22 cellular contexts compared by ENCODE assay signal in the genomic region with DNA sequence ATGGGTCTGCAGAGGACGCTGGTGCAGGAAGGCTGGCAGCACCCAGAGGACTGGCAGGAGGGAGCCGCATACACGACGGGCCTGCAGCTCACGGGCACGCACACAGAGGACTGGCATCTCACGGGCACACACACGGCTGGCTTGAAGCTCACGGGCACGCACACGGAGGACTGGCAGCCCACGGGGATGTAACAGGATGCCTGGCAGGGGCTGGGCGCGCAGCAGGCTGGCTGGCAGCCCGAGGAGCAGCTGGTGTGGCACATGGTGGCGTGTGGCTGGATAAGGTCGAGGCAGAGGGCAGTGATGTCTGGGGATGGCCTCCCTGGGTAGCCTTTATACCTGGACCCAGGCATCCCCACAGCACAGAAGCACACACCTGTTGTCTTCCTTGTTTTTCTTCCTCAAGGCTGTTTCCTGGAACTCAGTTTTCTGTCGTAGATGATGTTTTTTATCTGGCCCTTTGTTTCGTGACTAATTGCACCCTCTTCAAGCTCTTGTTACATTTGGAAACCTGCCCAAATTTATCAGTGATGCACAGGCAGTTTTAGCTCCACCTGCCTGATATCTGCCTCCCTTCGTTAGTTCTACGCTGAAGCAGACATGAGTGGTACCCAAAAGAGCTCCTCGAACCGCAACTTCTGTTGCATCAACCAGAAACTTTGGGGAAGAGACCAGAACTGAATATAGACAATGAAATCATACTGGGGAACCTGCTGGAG. TPM values are rescaled to one million over a fixed set of nuclear protein-coding genes. Genes with fewer than 3 reads are reported as not detected.
DNase-seq lines count a peak whose midpoint lies in the region; ATAC-seq and TF ChIP-seq lines count a peak whose summit lies in the region.
"Had no signal": no experiment of that assay in that cellular context is flagged by ENCODE, and none has a peak within 500 bp of the region (broad histone marks: within the 10 kb centered on the region; RNA-seq: fewer than 3 reads in every experiment).

Gene KRTAP12-1, minus strand, starts transcription at position 303 of the 719 bp plus-strand sequence. Its CDS starts 40 bp downstream, at position 263.

- no peaks in the 10 kb centered on the region for H3K9me3 Mint-ChIP-seq in Caco-2 (ENCODE audit: unreplicated experiment)
- H3K9me3 Mint-ChIP-seq: activated CD4-positive, alpha-beta memory T cell treated with anti-CD3 and anti-CD28 coated beads, Interleukin-2, amount 10 ng/mL, durations not matched to agents 7 days and 5 days; activated T-cell treated with anti-CD3 and anti-CD28 coated beads, Interleukin-2, amount 50 U/mL, for 72 hours had no signal

- H3K27ac Mint-ChIP-seq in Caco-2 (ENCODE audit: unreplicated experiment): no peak within 1 kb of the TSS
- H3K27ac Mint-ChIP-seq: activated CD4-positive, alpha-beta memory T cell treated with anti-CD3 and anti-CD28 coated beads, Interleukin-2, amount 10 ng/mL, durations not matched to agents 7 days and 5 days; activated T-cell treated with anti-CD3 and anti-CD28 coated beads, Interleukin-2, amount 50 U/mL, for 72 hours; CD4-positive, alpha-beta memory T cell had no signal

- CTCF ChIA-PET in Caco-2 (lab: Charles Lee): no interaction called here

- no peak for DNase-seq in left ventricle myocardium superior
- no peak for DNase-seq in left ventricle myocardium inferior
- peak; percentile 73 for DNase-seq in NCI-H2029 treated with DMSO at 0.1 percent for 48 hours (lab: John Stamatoyannopoulos, UW)
- peak; percentile 4 for DNase-seq in NCI-H774 (lab: John Stamatoyannopoulos, UW)
- DNase-seq in Caco-2: no peak
- no peak for DNase-seq in left colon
- DNase-seq: activated CD4-positive, alpha-beta memory T cell treated with anti-CD3 and anti-CD28 coated beads, Interleukin-2, amount 10 ng/mL, durations not matched to agents 7 days and 5 days; activated T-cell treated with anti-CD3 and anti-CD28 coated beads, Interleukin-2, amount 50 U/mL, for 72 hours; adrenal gland; caudate nucleus; CD4-positive, alpha-beta memory T cell; effector memory CD4-positive, alpha-beta T cell; midbrain; NCI-H446 treated with DMSO at 0.1 percent for 48 hours; Peyer's patch; stomach had no signal

- BruUV-seq in Caco-2 (replicated peaks; lab: Mats Ljungman, UMichigan): no TSS peak

- H3K9me3 ChIP-seq in left ventricle myocardium inferior (replicated peaks): no peaks in the 10 kb centered on the region
- no peaks in the 10 kb centered on the region for H3K9me3 ChIP-seq in Caco-2
- H3K9me3 ChIP-seq: adrenal gland, neutrophil, Peyer's patch, stomach had no signal

- H3K4me1 Mint-ChIP-seq in Caco-2 (ENCODE audit: low read depth, unreplicated experiment): no peaks in the 10 kb centered on the region

- H3K36me3 ChIP-seq in left ventricle myocardium inferior (no peaks in the 10 kb centered on the region), Caco-2 (ENCODE audit: control insufficient read depth, insufficient read depth, low read length) (no peaks in the 10 kb centered on the region)
- H3K36me3 ChIP-seq: adrenal gland, neutrophil, Peyer's patch, stomach had no signal

- H3K27ac ChIP-seq in left ventricle myocardium inferior (replicated peaks): no peak within 1 kb of the TSS
- H3K27ac ChIP-seq: adrenal gland, hepatocyte, neutrophil, Peyer's patch, stomach had no signal

- ATAC-seq in left ventricle myocardium superior (peak; percentile 59), HG03139 (IDR thresholded peaks at IDR 0.05; ENCODE audit: unreplicated experiment) (no peak), HG02678 (IDR thresholded peaks at IDR 0.05; ENCODE audit: unreplicated experiment) (no peak), left colon (no peak)
- ATAC-seq: activated T-cell treated with anti-CD3 and anti-CD28 coated beads, Interleukin-2, amount 50 U/mL, for 72 hours had no signal

- no peaks in the 10 kb centered on the region for H3K36me3 Mint-ChIP-seq in Caco-2 (ENCODE audit: insufficient read depth, unreplicated experiment)
- H3K36me3 Mint-ChIP-seq: CD4-positive, alpha-beta memory T cell had no signal

- no peaks in the 10 kb centered on the region for H3K4me1 ChIP-seq in left ventricle myocardium inferior
- H3K4me1 ChIP-seq in Caco-2: no peaks in the 10 kb centered on the region
- H3K4me1 ChIP-seq: adrenal gland, Peyer's patch, stomach had no signal

- H3K27me3 Mint-ChIP-seq in Caco-2 (ENCODE audit: insufficient read depth, unreplicated experiment): peaks cover 27% of the 10 kb centered on the region

- POLR2A ChIA-PET in Caco-2 (lab: Charles Lee): no interaction called here

- no peak for TF ChIP-seq CTCF in left ventricle myocardium inferior (IDR thresholded peaks at IDR 0.05; ENCODE audit: borderline replicate concordance)
- no peak for TF ChIP-seq CTCF in Caco-2 (IDR thresholded peaks at IDR 0.05; ENCODE audit: insufficient read depth in 1 of 2, low read depth in 1 of 2, low read length in 1 of 2, severe bottlenecking in 1 of 2, unreplicated experiment in 1 of 2)

- peaks cover 27% of the 10 kb centered on the region for H3K27me3 ChIP-seq in left ventricle myocardium inferior (ENCODE audit: low read depth)
- H3K27me3 ChIP-seq in Caco-2 (replicated peaks; ENCODE audit: control insufficient read depth, insufficient read depth, low read length): no peaks in the 10 kb centered on the region
- H3K27me3 ChIP-seq: adrenal gland, Peyer's patch had no signal

- intact Hi-C loops in left ventricle myocardium superior (cut with micrococcal nuclease): no loop called here
- intact Hi-C loops in left ventricle myocardium inferior (cut with micrococcal nuclease): no loop called here
- intact Hi-C loops in Caco-2 (cut with micrococcal nuclease; ENCODE audit: unreplicated experiment): no loop called here
- intact Hi-C loops in left colon (cut with DNase I, micrococcal nuclease): no loop called here

- H3K4me3 ChIP-seq in left ventricle myocardium inferior (no peak within 1 kb of the TSS), Caco-2 (ENCODE audit: low read depth, low read length) (no peak within 1 kb of the TSS)
- H3K4me3 ChIP-seq: adrenal gland, hepatocyte, Peyer's patch, stomach had no signal

- H3K4me3 Mint-ChIP-seq in Caco-2 (ENCODE audit: unreplicated experiment): no peak within 1 kb of the TSS
- H3K4me3 Mint-ChIP-seq: activated CD4-positive, alpha-beta memory T cell treated with anti-CD3 and anti-CD28 coated beads, Interleukin-2, amount 10 ng/mL, durations not matched to agents 7 days and 5 days; activated T-cell treated with anti-CD3 and anti-CD28 coated beads, Interleukin-2, amount 50 U/mL, for 72 hours; CD4-positive, alpha-beta memory T cell had no signal

RNA-seq across cellular contexts. Expression of gene KRTAP12-1, which starts in this region (rescaled TPM):
- not detected for total RNA-seq in left ventricle myocardium superior
- total RNA-seq in left ventricle myocardium inferior: not detected
- not detected in 2 replicates for total RNA-seq in Caco-2 (2022)
- total RNA-seq in left colon: not detected
- total RNA-seq: activated CD4-positive, alpha-beta memory T cell treated with anti-CD3 and anti-CD28 coated beads, Interleukin-2, amount 10 ng/mL, durations not matched to agents 7 days and 5 days; activated T-cell treated with anti-CD3 and anti-CD28 coated beads, Interleukin-2, amount 50 U/mL, for 72 hours; adrenal gland; CD4-positive, alpha-beta memory T cell; G401; hepatocyte; kidney epithelial cell; Peyer's patch had no signal

Comparison
In these comparisons a context has a peak if more than half of its experiments do, and no peak if none do; other contexts are left out.
1. Peak in ATAC-seq in left ventricle myocardium superior; RNA of the gene not detected or under 1 TPM.
2. DNase-seq: peak in NCI-H2029 treated with DMSO at 0.1 percent for 48 hours (single experiment) and NCI-H774 (single experiment); none in left ventricle myocardium superior (single experiment), left ventricle myocardium inferior (single experiment), Caco-2 (0 of 2) and left colon (0 of 2).